2 cellular contexts compared by ENCODE assay signal in genomic region chr4:8709050-8709728, GRCh38.
TF ChIP-seq lines count a peak whose summit lies in the region.

No MANE protein-coding gene starts in this region.

TF ChIP-seq in H1, 55 proteins besides CTCF, POLR2A, EP300 and RAD21:
- TF ChIP-seq EZH2 (IDR thresholded peaks at IDR 0.05; ENCODE audit: low read depth, low read length, severe bottlenecking) (no peak), GTF2F1 (IDR thresholded peaks at IDR 0.05; ENCODE audit: borderline replicate concordance, low read depth, low read length) (no peak), PHF8 (conservative IDR thresholded peaks at IDR 0.05; ENCODE audit: low read depth, low read length) (no peak), YY1 (IDR thresholded peaks at IDR 0.05; ENCODE audit: low read depth, low read length) (no peak)

TF ChIP-seq in GM12891, 5 proteins besides CTCF, POLR2A, EP300 and RAD21:
- TF ChIP-seq SPI1 (IDR thresholded peaks at IDR 0.05; ENCODE audit: low read depth, low read length) = no peak
- TF ChIP-seq TAF1 (IDR thresholded peaks at IDR 0.05; ENCODE audit: low read depth, low read length) = no peak
- TF ChIP-seq POLR2AphosphoS5 (IDR thresholded peaks at IDR 0.05; ENCODE audit: low read depth, low read length) = no peak
- TF ChIP-seq POU2F2 (IDR thresholded peaks at IDR 0.05; ENCODE audit: low read depth, low read length) = no peak
- no peak for TF ChIP-seq PAX5 (IDR thresholded peaks at IDR 0.05; ENCODE audit: insufficient read depth, low read length, severe bottlenecking)
